Comparison of ENCODE assay signal across 20 cellular contexts in genomic region chr20:3826420-3826819, GRCh38. TPM values are rescaled to one million over a fixed set of nuclear protein-coding genes. Genes with fewer than 3 reads are reported as not detected.
"Had no signal": no experiment of that assay in that cellular context is flagged by ENCODE, and none has a peak within 500 bp of the region (broad histone marks: within the 10 kb centered on the region; RNA-seq: fewer than 3 reads in every experiment).

No MANE protein-coding gene starts in this region.

- DNase-seq: activated CD4-positive, alpha-beta T cell treated with anti-CD3 and anti-CD28 coated beads, Interleukin-2, amount 50 U/mL, for 1 hour; activated CD8-positive, alpha-beta memory T cell treated with anti-CD3 and anti-CD28 coated beads, Interleukin-2, amount 50 U/mL, for 48 hours; activated gamma-delta T cell; activated T-cell treated with anti-CD3 and anti-CD28 coated beads, Interleukin-2, amount 50 U/mL, for 72 hours; amniotic stem cell; colonic mucosa; foreskin melanocyte; left lung; mammary epithelial cell; ovary; stimulated activated CD4-positive, alpha-beta T cell treated with anti-CD3 and anti-CD28 coated beads, Interleukin-4, amount 100 ng/mL, for 1 hour; stomach; T-helper 1 cell; T1000 had no signal

- H3K36me3 ChIP-seq: ovary had no signal

- H3K27ac Mint-ChIP-seq: activated naive CD8-positive, alpha-beta T cell; activated T-cell treated with anti-CD3 and anti-CD28 coated beads, Interleukin-2, amount 50 U/mL, for 72 hours had no signal

- H3K27ac ChIP-seq: cardiac muscle cell, colonic mucosa, left lung, ovary, stomach, vagina had no signal

- H3K27me3 Mint-ChIP-seq: activated naive CD8-positive, alpha-beta T cell had no signal

- H3K9me3 Mint-ChIP-seq: activated T-cell treated with anti-CD3 and anti-CD28 coated beads, Interleukin-2, amount 50 U/mL, for 72 hours had no signal

- H3K4me2 ChIP-seq: smooth muscle cell had no signal

- H3K4me1 ChIP-seq: colonic mucosa had no signal

- H3K4me3 ChIP-seq: cardiac muscle cell, colonic mucosa, left lung, ovary, smooth muscle cell, stomach, vagina had no signal

- H3K4me3 Mint-ChIP-seq: activated naive CD8-positive, alpha-beta T cell; activated T-cell treated with anti-CD3 and anti-CD28 coated beads, Interleukin-2, amount 50 U/mL, for 72 hours had no signal

- ATAC-seq: activated T-cell treated with anti-CD3 and anti-CD28 coated beads, Interleukin-2, amount 50 U/mL, for 72 hours; left lung; sciatic nerve had no signal

- H3K27me3 ChIP-seq: cardiac muscle cell, colonic mucosa, left lung, ovary, stomach, vagina had no signal

- H3K9me3 ChIP-seq: colonic mucosa, left lung, ovary, stomach, vagina had no signal

RNA-seq across cellular contexts. Expression of gene SPEF1, which starts 45.2 kb away (rescaled TPM):
- total RNA-seq: colonic mucosa, kidney epithelial cell, sciatic nerve, stomach, vagina had no signal
